In the genomic region with DNA sequence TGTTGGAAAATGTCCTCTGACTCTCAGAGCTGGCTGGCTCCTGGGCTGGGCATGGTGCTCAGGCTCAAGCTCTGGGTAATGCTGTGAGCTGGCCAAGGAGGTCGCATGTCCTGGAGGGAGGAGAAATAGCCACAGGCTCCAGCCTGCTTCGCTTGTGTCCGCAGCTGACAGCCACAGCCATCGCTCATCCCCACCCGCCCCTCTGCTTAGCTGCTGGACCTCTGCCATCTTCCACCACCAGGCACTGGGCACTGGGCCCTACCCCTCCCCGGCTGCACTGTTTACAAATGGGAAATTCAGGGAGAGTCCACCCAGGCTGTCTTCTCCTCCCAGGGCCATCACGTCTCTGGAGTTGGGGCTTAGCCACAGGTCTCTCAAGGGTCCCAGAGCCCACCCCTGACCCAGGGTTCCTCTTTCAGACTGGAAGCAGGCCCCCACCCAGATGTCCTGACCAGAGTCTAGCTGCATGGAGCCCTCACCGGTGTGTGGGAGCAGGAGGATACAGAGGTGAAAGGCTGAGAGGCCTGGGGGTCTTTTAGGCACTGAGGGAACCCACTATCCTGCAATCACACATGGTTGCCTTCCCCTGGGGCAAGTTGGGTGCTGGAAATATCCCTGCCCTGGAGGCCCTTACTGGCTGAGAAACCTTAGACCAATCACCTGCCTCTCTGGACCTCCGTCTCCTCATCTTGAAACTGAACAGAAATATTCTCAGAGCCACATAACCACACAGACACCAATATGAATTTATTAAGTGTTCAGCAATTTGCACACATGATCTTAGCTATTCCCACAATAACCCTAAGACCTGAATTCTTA, we compare ENCODE assay signal across 9 cellular contexts.
DNase-seq lines count a peak whose midpoint lies in the region; ATAC-seq and TF ChIP-seq lines count a peak whose summit lies in the region.
"Had no signal": no experiment of that assay in that cellular context is flagged by ENCODE, and none has a peak within 500 bp of the region (broad histone marks: within the 10 kb centered on the region; RNA-seq: fewer than 3 reads in every experiment).

No MANE protein-coding gene starts in this region.

- H3K4me1 ChIP-seq in lower lobe of right lung (peaks cover 49% of the 10 kb centered on the region), upper lobe of right lung (peaks cover 32% of the 10 kb centered on the region)

- ATAC-seq in GM18873 (IDR thresholded peaks at IDR 0.05; ENCODE audit: low FRiP score, unreplicated experiment) (peak; percentile 54), HG03469 (IDR thresholded peaks at IDR 0.05; ENCODE audit: unreplicated experiment) (peak; percentile 65), lower lobe of right lung (peak; percentile 63 to 74), upper lobe of right lung (peak; percentile 71)

- peak; percentile 62 for DNase-seq in AG08396 (ENCODE audit: low spot score)
- DNase-seq in astrocyte of the hippocampus (ENCODE audit: low read depth, low spot score): peak; percentile 92
- peak; percentile 70 for DNase-seq in lower lobe of right lung
- DNase-seq in upper lobe of right lung: peak; percentile 76
- DNase-seq in MV-4-11 (lab: John Stamatoyannopoulos, UW): no peak
- no peak for DNase-seq in DMS114 treated with DMSO at 0.1 percent for 48 hours (lab: John Stamatoyannopoulos, UW; ENCODE audit: unreplicated experiment)

- TF ChIP-seq CTCF in lower lobe of right lung (IDR thresholded peaks at IDR 0.05): no peak
- TF ChIP-seq CTCF in upper lobe of right lung (IDR thresholded peaks at IDR 0.05): peak; percentile 18

- H3K4me3 ChIP-seq in lower lobe of right lung (no peak overlapping the region), upper lobe of right lung (no peak overlapping the region)
- H3K4me3 ChIP-seq: skin epidermis had no signal

- H3K27ac ChIP-seq in lower lobe of right lung (peak overlapping the region; percentile 46), upper lobe of right lung (peak overlapping the region; percentile 55)
- H3K27ac ChIP-seq: skin epidermis had no signal

- no peaks in the 10 kb centered on the region for H3K36me3 ChIP-seq in lower lobe of right lung
- H3K36me3 ChIP-seq in upper lobe of right lung: no peaks in the 10 kb centered on the region

- intact Hi-C loops in lower lobe of right lung (cut with DNase I): loop anchor here (10.0 kb wide), 1 partner anchor 277 kb away; no protein-coding TSS in a partner anchor
- intact Hi-C loops in upper lobe of right lung (cut with DNase I): loop anchor here (5.0 kb wide), 1 partner anchor 269 kb away; no protein-coding TSS in a partner anchor

- H3K9me3 ChIP-seq in lower lobe of right lung (no peaks in the 10 kb centered on the region), upper lobe of right lung (no peaks in the 10 kb centered on the region)

- H3K27me3 ChIP-seq in lower lobe of right lung (ENCODE audit: low read depth): no peaks in the 10 kb centered on the region
- H3K27me3 ChIP-seq in upper lobe of right lung: no peaks in the 10 kb centered on the region

Comparison
In these comparisons a context has a peak if more than half of its experiments do, and no peak if none do; other contexts are left out.
1. DNase-seq: peak in AG08396 (single experiment), astrocyte of the hippocampus (single experiment), lower lobe of right lung (single experiment) and upper lobe of right lung (single experiment); none in MV-4-11 (single experiment) and DMS114 treated with DMSO at 0.1 percent for 48 hours (single experiment).
2. Peak in every context shown above with its lines, with median percentiles within 50 percentile points of each other: ATAC-seq.